ENCODE assay signal across 8 cellular contexts in genomic region chr1:120534361-120535047, GRCh38.
DNase-seq lines count a peak whose midpoint lies in the region; ATAC-seq and TF ChIP-seq lines count a peak whose summit lies in the region.
"Not testable (repeated sequence)": the region's sequence is repeated elsewhere in the genome, so short reads cannot be mapped to it uniquely, and the experiment has no call there.

No MANE protein-coding gene starts in this region.

- not testable (repeated sequence) for H3K9me3 Mint-ChIP-seq in CD4-positive, CD25-positive, alpha-beta regulatory T cell; MCF 10A (ENCODE audit: unreplicated experiment); naive B cell

- peak overlapping the region; percentile 78 for H3K4me2 ChIP-seq in GM23248 (ENCODE audit: unreplicated experiment)
- not testable (repeated sequence) for H3K4me2 ChIP-seq in MM.1S (ENCODE audit: low read depth, low read length)

- not testable (repeated sequence) for H3K9me3 ChIP-seq in CD4-positive, CD25-positive, alpha-beta regulatory T cell (ENCODE audit: control insufficient read depth in 2 of 2, low read length in 2 of 2); GM23248 (ENCODE audit: low read depth); MM.1S (replicated peaks; ENCODE audit: insufficient read depth, low read length)

- H2AFZ ChIP-seq in GM23248; MM.1S (ENCODE audit: low read length): not testable (repeated sequence)

- H3F3A ChIP-seq in GM23248 (ENCODE audit: insufficient read depth) = peaks cover 12% of the 10 kb centered on the region
- not testable (repeated sequence) for H3F3A ChIP-seq in MM.1S (ENCODE audit: insufficient read depth, low read length)

- intact Hi-C loops in MCF 10A (cut with micrococcal nuclease) = not testable (repeated sequence)

- peak overlapping the region; percentile 44 for H3K4me3 ChIP-seq in CD4-positive, CD25-positive, alpha-beta regulatory T cell (ENCODE audit: low read depth, low read length)
- H3K4me3 ChIP-seq in GM23248 = peak overlapping the region; percentile 25; the same call in 1 of the 2 replicates
- H3K4me3 ChIP-seq in MM.1S (ENCODE audit: low read length) = not testable (repeated sequence)

- not testable (repeated sequence) for H3K79me2 ChIP-seq in GM23248 (ENCODE audit: insufficient read depth); MM.1S (ENCODE audit: low read length)

- peaks cover 0 to 15% (median 5%) of the 10 kb centered on the region in 4 donors for H3K4me1 Mint-ChIP-seq in CD4-positive, CD25-positive, alpha-beta regulatory T cell
- not testable (repeated sequence) for H3K4me1 Mint-ChIP-seq in MCF 10A (ENCODE audit: insufficient read depth, unreplicated experiment)
- H3K4me1 Mint-ChIP-seq in naive B cell = peaks cover 3 to 12% (median 5%) of the 10 kb centered on the region in 3 donors

- not testable (repeated sequence) for H3K27me3 Mint-ChIP-seq in CD4-positive, CD25-positive, alpha-beta regulatory T cell; MCF 10A (ENCODE audit: insufficient read depth, unreplicated experiment); naive B cell

- 0% methylated on average over 2 of the region's 2 CpGs for WGBS in GM23248 (ENCODE audit: low coverage in 1 of 2, low lambda C conversion rate in 2 of 2, missing lambda C conversion rate in 2 of 2), 2 experiments

- not testable (repeated sequence) for H3K27me3 ChIP-seq in CD4-positive, CD25-positive, alpha-beta regulatory T cell (ENCODE audit: control insufficient read depth, insufficient read depth, low read length); GM23248 (replicated peaks; ENCODE audit: insufficient read depth); MM.1S (replicated peaks; ENCODE audit: insufficient read depth, low read length)

- not testable (repeated sequence) for H3K9me2 ChIP-seq in GM23248 (ENCODE audit: insufficient read depth); MM.1S (replicated peaks; ENCODE audit: insufficient read depth, low read length)

- H3K4me3 Mint-ChIP-seq in CD4-positive, CD25-positive, alpha-beta regulatory T cell = peak overlapping the region in 2 of 4 donors; percentile 81 to 83
- not testable (repeated sequence) for H3K4me3 Mint-ChIP-seq in MCF 10A (ENCODE audit: unreplicated experiment)
- H3K4me3 Mint-ChIP-seq in naive B cell = peak overlapping the region in 4 of 8 donors; percentile 16 to 79 (median 42)

- peak; percentile 71 to 79 for ATAC-seq in CD4-positive, CD25-positive, alpha-beta regulatory T cell (ENCODE audit: low read depth in 2 of 2)
- ATAC-seq in GM18873 (IDR thresholded peaks at IDR 0.05; ENCODE audit: low FRiP score, unreplicated experiment) (peak; percentile 84), HG03175 (IDR thresholded peaks at IDR 0.05; ENCODE audit: unreplicated experiment) (peak; percentile 76), naive B cell (ENCODE audit: low read depth in 2 of 2) (peak; percentile 94)
- ATAC-seq in activated CD4-positive, CD25-positive, alpha-beta regulatory T cell treated with anti-CD3 and anti-CD28 coated beads, Interleukin-2, amount 50 U/mL, for 24 hours = peak; percentile 86 to 92

- H4K20me1 ChIP-seq in GM23248 (ENCODE audit: insufficient read depth); MM.1S (ENCODE audit: insufficient read depth, low read length): not testable (repeated sequence)

- not testable (repeated sequence) for H3K4me1 ChIP-seq in CD4-positive, CD25-positive, alpha-beta regulatory T cell (ENCODE audit: control insufficient read depth, insufficient read depth, low read length, poor library complexity, severe bottlenecking); MM.1S (ENCODE audit: low read length)
- peaks cover 11% of the 10 kb centered on the region for H3K4me1 ChIP-seq in GM23248 (ENCODE audit: insufficient read depth)

- not testable (repeated sequence) for H3K36me3 Mint-ChIP-seq in CD4-positive, CD25-positive, alpha-beta regulatory T cell; naive B cell
- H3K36me3 Mint-ChIP-seq in MCF 10A (ENCODE audit: insufficient read depth, unreplicated experiment) = peaks cover 15% of the 10 kb centered on the region

- peak overlapping the region; percentile 93 to 95 (median 93) for H3K27ac Mint-ChIP-seq in CD4-positive, CD25-positive, alpha-beta regulatory T cell
- H3K27ac Mint-ChIP-seq in MCF 10A (ENCODE audit: low read depth, unreplicated experiment) (peak overlapping the region; percentile 83), naive B cell (peak overlapping the region in 4 of 6 donors; percentile 24 to 92 (median 75))

- H3K36me3 ChIP-seq in CD4-positive, CD25-positive, alpha-beta regulatory T cell (ENCODE audit: control insufficient read depth, insufficient read depth, low read length); GM23248 (ENCODE audit: low read depth); MM.1S (replicated peaks; ENCODE audit: insufficient read depth, low read length): not testable (repeated sequence)

- not testable (repeated sequence) for TF ChIP-seq CTCF in MM.1S (IDR thresholded peaks at IDR 0.05; ENCODE audit: low read length); MCF 10A (IDR thresholded peaks at IDR 0.05; ENCODE audit: unreplicated experiment)

- in situ Hi-C loops in GM23248 (cut with MboI) = not testable (repeated sequence)

- POLR2A ChIA-PET in MCF 10A (lab: Yijun Ruan, JAX) = interaction anchor here (0.6 kb wide), 1 partner anchor 359 kb away, joined by 3 read pairs; no protein-coding TSS in a partner anchor

- peak overlapping the region; percentile 72 for H3K9ac ChIP-seq in GM23248
- H3K9ac ChIP-seq in MM.1S (ENCODE audit: low read length) = not testable (repeated sequence)

- peak overlapping the region; percentile 23 for H3K27ac ChIP-seq in CD4-positive, CD25-positive, alpha-beta regulatory T cell (ENCODE audit: insufficient read depth, low read length, poor library complexity, severe bottlenecking)
- H3K27ac ChIP-seq in GM23248 (peak overlapping the region; percentile 84), MM.1S (ENCODE audit: low read length) (peak overlapping the region; percentile 35; the same call in 1 of the 2 replicates)

- CTCF ChIA-PET in MCF 10A (lab: Yijun Ruan, JAX) = not testable (repeated sequence)

- peak in 2 of 3 donors; percentile 38 to 64 for DNase-seq in CD4-positive, CD25-positive, alpha-beta regulatory T cell
- DNase-seq in GM23248; MCF 10A (ENCODE audit: unreplicated experiment): not testable (repeated sequence)
- DNase-seq in MM.1S (peak; percentile 4), naive B cell (peak; percentile 28)

- BruUV-seq in MCF 10A (replicated peaks; lab: Mats Ljungman, UMichigan) = TSS peak; percentile 68

Comparison
In these comparisons a context has a peak if more than half of its experiments do, and no peak if none do; other contexts are left out.
1. H3K27ac ChIP-seq: peak in every context shown above with its lines; median percentile 84 in GM23248; 35 in MM.1S; 23 in CD4-positive, CD25-positive, alpha-beta regulatory T cell.